ENCODE assay signal across 14 cellular contexts in genomic region chr3:183540501-183541234, GRCh38. TPM values are rescaled to one million over a fixed set of nuclear protein-coding genes. Genes with fewer than 3 reads are reported as not detected.
DNase-seq lines count a peak whose midpoint lies in the region; ATAC-seq and TF ChIP-seq lines count a peak whose summit lies in the region.
"Had no signal": no experiment of that assay in that cellular context is flagged by ENCODE, and none has a peak within 500 bp of the region (broad histone marks: within the 10 kb centered on the region; RNA-seq: fewer than 3 reads in every experiment).

No MANE protein-coding gene starts in this region.

- peak overlapping the region; percentile 84 to 93 (median 90) for H3K27ac Mint-ChIP-seq in IgD-negative memory B cell
- H3K27ac Mint-ChIP-seq in central memory CD8-positive, alpha-beta T cell (ENCODE audit: low read depth) = peak overlapping the region; percentile 3

- H3K4me1 Mint-ChIP-seq in IgD-negative memory B cell = peaks cover 69 to 92% (median 76%) of the 10 kb centered on the region in 3 donors
- peaks cover 47% of the 10 kb centered on the region for H3K4me1 Mint-ChIP-seq in central memory CD8-positive, alpha-beta T cell

- no peak for DNase-seq in left ventricle myocardium superior
- DNase-seq in right atrium auricular region (ENCODE audit: low spot score) = no peak
- no peak for DNase-seq in central memory CD8-positive, alpha-beta T cell (ENCODE audit: low spot score in 2 of 2)
- peak; percentile 71 for DNase-seq in upper lobe of right lung
- no peak for DNase-seq in left ventricle myocardium inferior
- no peak for DNase-seq in colonic mucosa
- DNase-seq: activated gamma-delta T cell treated with Interleukin-2 at 50 U/mL for 16 hours; kidney glomerular epithelial cell; NCI-H1417; SJCRH30; stimulated activated naive CD4-positive, alpha-beta T cell had no signal

- H3K4me3 ChIP-seq in right atrium auricular region (no peak overlapping the region), upper lobe of right lung (no peak overlapping the region), left ventricle myocardium inferior (no peak overlapping the region), colonic mucosa (no peak overlapping the region)
- H3K4me3 ChIP-seq: SJCRH30 had no signal

- no peaks in the 10 kb centered on the region for H3K36me3 Mint-ChIP-seq in IgD-negative memory B cell
- peaks cover 6% of the 10 kb centered on the region for H3K36me3 Mint-ChIP-seq in central memory CD8-positive, alpha-beta T cell (ENCODE audit: insufficient read depth)

- peak; percentile 20 for ATAC-seq in left ventricle myocardium superior
- peak; percentile 22 for ATAC-seq in central memory CD8-positive, alpha-beta T cell (replicated peaks; ENCODE audit: extremely low read depth, poor library complexity, severe bottlenecking)
- peak; percentile 42 for ATAC-seq in upper lobe of right lung
- ATAC-seq in HG02884 (IDR thresholded peaks at IDR 0.05; ENCODE audit: unreplicated experiment) = no peak

- TF ChIP-seq CTCF in right atrium auricular region (IDR thresholded peaks at IDR 0.05) = no peak
- no peak for TF ChIP-seq CTCF in upper lobe of right lung (IDR thresholded peaks at IDR 0.05)
- TF ChIP-seq CTCF in left ventricle myocardium inferior (IDR thresholded peaks at IDR 0.05; ENCODE audit: borderline replicate concordance) = no peak
- TF ChIP-seq CTCF in colonic mucosa (IDR thresholded peaks at IDR 0.05) = no peak

- H3K27ac ChIP-seq in right atrium auricular region = no peak overlapping the region
- H3K27ac ChIP-seq in upper lobe of right lung = peak overlapping the region; percentile 12
- no peak overlapping the region for H3K27ac ChIP-seq in left ventricle myocardium inferior (replicated peaks)
- no peak overlapping the region for H3K27ac ChIP-seq in colonic mucosa
- H3K27ac ChIP-seq: SJCRH30 had no signal

- H3K27me3 ChIP-seq in right atrium auricular region (no peaks in the 10 kb centered on the region), upper lobe of right lung (no peaks in the 10 kb centered on the region), left ventricle myocardium inferior (ENCODE audit: low read depth) (peaks cover 7% of the 10 kb centered on the region), colonic mucosa (no peaks in the 10 kb centered on the region)
- H3K27me3 ChIP-seq: BE2C had no signal

- H3K36me3 ChIP-seq in right atrium auricular region (no peaks in the 10 kb centered on the region), upper lobe of right lung (no peaks in the 10 kb centered on the region), left ventricle myocardium inferior (no peaks in the 10 kb centered on the region), colonic mucosa (no peaks in the 10 kb centered on the region)
- H3K36me3 ChIP-seq: BE2C, SJCRH30 had no signal

- intact Hi-C loops in left ventricle myocardium superior (cut with micrococcal nuclease) (no loop called here), upper lobe of right lung (cut with DNase I) (no loop called here), left ventricle myocardium inferior (cut with micrococcal nuclease) (no loop called here), colonic mucosa (cut with DNase I) (no loop called here)

- no peaks in the 10 kb centered on the region for H3K9me3 Mint-ChIP-seq in IgD-negative memory B cell
- H3K9me3 Mint-ChIP-seq in central memory CD8-positive, alpha-beta T cell = no peaks in the 10 kb centered on the region

- no peaks in the 10 kb centered on the region for H3K4me1 ChIP-seq in right atrium auricular region
- H3K4me1 ChIP-seq in upper lobe of right lung = peaks cover 24% of the 10 kb centered on the region
- H3K4me1 ChIP-seq in left ventricle myocardium inferior = peaks cover 4% of the 10 kb centered on the region
- H3K4me1 ChIP-seq in colonic mucosa = no peaks in the 10 kb centered on the region
- H3K4me1 ChIP-seq: SJCRH30 had no signal

- H3K27me3 Mint-ChIP-seq in IgD-negative memory B cell = no peaks in the 10 kb centered on the region
- no peaks in the 10 kb centered on the region for H3K27me3 Mint-ChIP-seq in central memory CD8-positive, alpha-beta T cell

- no peak overlapping the region for H3K9ac ChIP-seq in colonic mucosa (ENCODE audit: low read depth in 2 of 2, low read length in 2 of 2)

- peak overlapping the region; percentile 56 to 93 (median 72) for H3K4me3 Mint-ChIP-seq in IgD-negative memory B cell
- H3K4me3 Mint-ChIP-seq in central memory CD8-positive, alpha-beta T cell = peak overlapping the region; percentile 29

- H3K9me3 ChIP-seq in right atrium auricular region (no peaks in the 10 kb centered on the region), upper lobe of right lung (no peaks in the 10 kb centered on the region), left ventricle myocardium inferior (replicated peaks) (no peaks in the 10 kb centered on the region), colonic mucosa (no peaks in the 10 kb centered on the region)
- H3K9me3 ChIP-seq: BE2C, SJCRH30 had no signal

RNA-seq across cellular contexts. Expression of gene KLHL6, which starts 14.8 kb away (rescaled TPM):
- 0.87 TPM for total RNA-seq in left ventricle myocardium superior
- total RNA-seq in right atrium auricular region = 1 to 10 TPM in 1 of 2 donors, under 1 TPM in 1; 0.41 to 1.4 TPM
- polyA plus RNA-seq in IgD-negative memory B cell = 31.3 TPM
- 24.7 TPM for total RNA-seq in upper lobe of right lung
- 0.69 TPM for total RNA-seq in left ventricle myocardium inferior
- total RNA-seq in colonic mucosa = 1 to 10 TPM; 2.0 to 2.1 TPM
- total RNA-seq: SJCRH30 had no signal
